13 cellular contexts compared by ENCODE assay signal in the genomic region with DNA sequence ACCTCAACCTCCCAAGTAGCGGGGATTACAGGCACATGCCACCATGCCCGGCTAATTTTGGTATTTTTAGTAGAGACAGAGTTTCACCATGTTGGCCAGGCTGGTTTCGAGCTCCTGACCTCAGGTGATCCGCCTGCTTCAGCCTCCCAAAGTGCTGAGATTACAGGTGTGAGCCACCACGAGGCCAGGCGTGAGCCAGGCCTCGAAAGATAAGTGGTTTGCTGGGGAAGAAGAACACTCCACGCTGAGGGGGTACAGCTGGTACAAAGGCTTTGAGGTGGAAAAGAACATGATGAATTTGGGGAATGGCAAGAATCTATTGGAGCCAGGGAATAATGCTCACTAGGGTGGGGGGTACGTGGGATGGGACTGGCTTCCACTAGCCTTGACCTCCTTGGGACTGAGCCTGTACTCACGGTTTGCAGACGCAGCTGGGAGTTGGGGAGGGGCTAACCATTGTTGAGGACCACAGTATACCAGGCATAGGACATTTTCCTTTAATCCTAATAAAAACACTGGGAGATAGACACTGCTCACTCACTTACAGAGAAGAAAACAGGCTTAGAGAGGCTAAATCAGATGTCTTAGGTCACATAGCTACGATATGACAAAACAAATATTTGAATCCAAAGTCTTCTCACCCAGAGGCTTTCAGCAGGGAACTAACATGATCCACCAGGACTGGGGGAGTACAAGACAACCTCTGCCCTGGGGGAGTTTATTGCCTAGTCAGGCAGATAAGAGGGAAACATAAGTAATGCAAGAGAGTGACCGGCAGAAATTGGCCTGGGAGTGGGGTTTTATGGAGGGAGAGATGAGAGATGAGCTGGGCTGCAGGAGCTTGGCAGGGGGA. TPM values are rescaled to one million over a fixed set of nuclear protein-coding genes. Genes with fewer than 3 reads are reported as not detected.
DNase-seq lines count a peak whose midpoint lies in the region; ATAC-seq and TF ChIP-seq lines count a peak whose summit lies in the region.
"Had no signal": no experiment of that assay in that cellular context is flagged by ENCODE, and none has a peak within 500 bp of the region (broad histone marks: within the 10 kb centered on the region; RNA-seq: fewer than 3 reads in every experiment).

No MANE protein-coding gene starts in this region.

- TF ChIP-seq POLR2A in uterus (IDR thresholded peaks at IDR 0.05): no peak

- BruUV-seq in MCF 10A (replicated peaks; lab: Mats Ljungman, UMichigan): no TSS peak

- peaks cover 6% of the 10 kb centered on the region for H3K4me1 Mint-ChIP-seq in MCF 10A (ENCODE audit: insufficient read depth, unreplicated experiment)

- TF ChIP-seq CTCF in lower lobe of right lung (IDR thresholded peaks at IDR 0.05) (no peak), uterus (IDR thresholded peaks at IDR 0.05) (no peak), MCF 10A (IDR thresholded peaks at IDR 0.05; ENCODE audit: unreplicated experiment) (no peak)

- CTCF ChIA-PET in MCF 10A (lab: Yijun Ruan, JAX): interaction anchor here (0.5 to 4.5 kb wide), 5 partner anchors 12 to 550 kb away, joined by 3 to 21 read pairs (median 3); no protein-coding TSS in a partner anchor

- H3K4me3 ChIP-seq in duodenal mucosa (ENCODE audit: low read depth in 1 of 2, low read length in 2 of 2): peak overlapping the region; percentile 28 to 42
- H3K4me3 ChIP-seq in lower lobe of right lung: peak overlapping the region; percentile 23
- no peak overlapping the region for H3K4me3 ChIP-seq in uterus

- H3K27ac Mint-ChIP-seq in MCF 10A (ENCODE audit: low read depth, unreplicated experiment): no peak overlapping the region
- H3K27ac Mint-ChIP-seq: activated CD4-positive, alpha-beta memory T cell treated with anti-CD3 and anti-CD28 coated beads for 36 hours; activated T-helper 17 cell treated with anti-CD3 and anti-CD28 coated beads, Interleukin-2, amount 50 U/mL, for 72 hours had no signal

- no peaks in the 10 kb centered on the region for H3K36me3 Mint-ChIP-seq in MCF 10A (ENCODE audit: insufficient read depth, unreplicated experiment)
- H3K36me3 Mint-ChIP-seq: activated CD4-positive, alpha-beta memory T cell treated with anti-CD3 and anti-CD28 coated beads for 36 hours; CD14-positive monocyte had no signal

- no peak overlapping the region for H3K4me3 Mint-ChIP-seq in MCF 10A (ENCODE audit: unreplicated experiment)
- H3K4me3 Mint-ChIP-seq: activated CD4-positive, alpha-beta memory T cell treated with anti-CD3 and anti-CD28 coated beads for 36 hours; activated T-helper 17 cell treated with anti-CD3 and anti-CD28 coated beads, Interleukin-2, amount 50 U/mL, for 72 hours; CD14-positive monocyte had no signal

- peaks cover 22% of the 10 kb centered on the region for H3K27me3 Mint-ChIP-seq in MCF 10A (ENCODE audit: insufficient read depth, unreplicated experiment)

- peak; percentile 67 for DNase-seq in OCI-M1 (lab: John Stamatoyannopoulos, UW)
- DNase-seq in lower lobe of right lung: no peak
- no peak for DNase-seq in uterus
- no peak for DNase-seq in MCF 10A (ENCODE audit: unreplicated experiment)
- no peak for DNase-seq in iPS-NIHi7 (ENCODE audit: extremely low spot score)
- no peak for DNase-seq in NCI-H187 treated with DMSO at 0.1 percent for 48 hours (lab: John Stamatoyannopoulos, UW)
- DNase-seq: activated CD4-positive, alpha-beta memory T cell treated with anti-CD3 and anti-CD28 coated beads for 36 hours; effector CD8-positive, alpha-beta T cell; occipital lobe had no signal

- H3K36me3 ChIP-seq in duodenal mucosa (ENCODE audit: control insufficient read depth in 1 of 2, insufficient read depth in 2 of 2, low read length in 2 of 2) (peaks cover 0 to 3% of the 10 kb centered on the region in 2 donors), lower lobe of right lung (peaks cover 21% of the 10 kb centered on the region), uterus (no peaks in the 10 kb centered on the region)

- peak overlapping the region; percentile 80 for H3K27ac ChIP-seq in duodenal mucosa (ENCODE audit: low read depth, low read length)
- peak overlapping the region; percentile 26 for H3K27ac ChIP-seq in lower lobe of right lung
- H3K27ac ChIP-seq in uterus: peak overlapping the region; percentile 34 to 49

- ATAC-seq in lower lobe of right lung: no peak
- ATAC-seq: activated T-helper 17 cell treated with anti-CD3 and anti-CD28 coated beads, Interleukin-2, amount 50 U/mL, for 72 hours had no signal

- H3K9me3 ChIP-seq in duodenal mucosa (ENCODE audit: control insufficient read depth in 1 of 2, low read length in 2 of 2) (no peaks in the 10 kb centered on the region), lower lobe of right lung (no peaks in the 10 kb centered on the region), uterus (no peaks in the 10 kb centered on the region)

- POLR2A ChIA-PET in MCF 10A (lab: Yijun Ruan, JAX): interaction anchor here (1.4 kb wide), 1 partner anchor 8 kb away, joined by 4 read pairs; no protein-coding TSS in a partner anchor

- H3K27me3 ChIP-seq in duodenal mucosa (ENCODE audit: control insufficient read depth in 1 of 2, insufficient read depth in 2 of 2, low read length in 2 of 2): no peaks in the 10 kb centered on the region
- no peaks in the 10 kb centered on the region for H3K27me3 ChIP-seq in lower lobe of right lung (ENCODE audit: low read depth)
- no peaks in the 10 kb centered on the region for H3K27me3 ChIP-seq in uterus

- intact Hi-C loops in lower lobe of right lung (cut with DNase I) (no loop called here), uterus (cut with DNase I; ENCODE audit: low total_unique reads) (no loop called here), MCF 10A (cut with micrococcal nuclease) (loop anchor here (5.0 kb wide), 1 partner anchor 42 kb away; no protein-coding TSS in a partner anchor)

- H3K9me3 Mint-ChIP-seq in MCF 10A (ENCODE audit: unreplicated experiment): no peaks in the 10 kb centered on the region
- H3K9me3 Mint-ChIP-seq: activated T-helper 17 cell treated with anti-CD3 and anti-CD28 coated beads, Interleukin-2, amount 50 U/mL, for 72 hours had no signal

- peak overlapping the region; percentile 8 to 10 for H3K9ac ChIP-seq in duodenal mucosa (ENCODE audit: low read depth in 1 of 2, low read length in 2 of 2)

- H3K4me1 ChIP-seq in duodenal mucosa (ENCODE audit: control insufficient read depth in 1 of 2, insufficient read depth in 2 of 2, low read length in 2 of 2) (peaks cover 66 to 76% of the 10 kb centered on the region in 2 donors), lower lobe of right lung (peaks cover 58% of the 10 kb centered on the region), uterus (no peaks in the 10 kb centered on the region)

RNA-seq across cellular contexts. Expression of a gene that starts 4.9 kb away (rescaled TPM):
- total RNA-seq in lower lobe of right lung (332 TPM), uterus (10 to 100 TPM; 11.8 to 58.1 (median 31.8) TPM), MCF 10A (2022) (not detected in 2 replicates)
- total RNA-seq: activated CD4-positive, alpha-beta memory T cell treated with anti-CD3 and anti-CD28 coated beads for 36 hours had no signal

RNA-seq across cellular contexts. Expression of a gene that starts 59.1 kb away (rescaled TPM):
- total RNA-seq in lower lobe of right lung: not detected
- total RNA-seq in uterus: not detected
- total RNA-seq in MCF 10A (2022): not detected in 2 replicates
- total RNA-seq: activated CD4-positive, alpha-beta memory T cell treated with anti-CD3 and anti-CD28 coated beads for 36 hours; activated T-helper 17 cell treated with anti-CD3 and anti-CD28 coated beads, Interleukin-2, amount 50 U/mL, for 72 hours; aorta; occipital lobe had no signal

Comparison
In these comparisons a context has a peak if more than half of its experiments do, and no peak if none do; other contexts are left out.
1. H3K27ac ChIP-seq: peak in every context shown above with its lines; median percentile 80 in duodenal mucosa; 42 in uterus; 26 in lower lobe of right lung.
2. H3K4me3 ChIP-seq: peak in duodenal mucosa (2 of 2) and lower lobe of right lung (single experiment); none in uterus (0 of 2).
3. RNA of a gene that starts 4.9 kb away (total RNA-seq): 332 TPM in lower lobe of right lung (single experiment) and 11.8 to 58.1 TPM in uterus; not detected in MCF 10A; every median in the first group is over 10 times any median in the second.